Comparison of ENCODE assay signal across 1 cellular context in the genomic region with DNA sequence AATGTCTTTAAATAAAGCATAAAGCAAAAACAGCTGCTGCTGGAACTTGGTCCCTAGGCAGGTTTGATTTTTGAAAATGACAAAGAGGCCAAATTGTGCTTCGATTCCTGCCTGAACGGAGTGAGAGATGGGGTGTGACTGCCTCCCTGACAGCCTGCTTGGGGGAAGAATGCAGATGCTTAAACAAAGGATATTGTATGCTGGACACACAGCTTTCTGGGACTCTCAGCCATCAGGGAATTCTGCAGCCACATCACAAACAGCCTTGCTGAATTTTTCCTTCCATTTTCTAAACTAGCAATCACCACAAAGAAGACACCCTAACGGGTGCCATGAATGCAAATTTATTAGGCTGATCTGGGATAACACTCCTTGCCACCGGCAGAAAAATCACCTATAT.
TF ChIP-seq lines count a peak whose summit lies in the region.

No MANE protein-coding gene starts in this region.

TF ChIP-seq in IMR-90, 13 proteins besides CTCF, POLR2A, EP300 and RAD21 (continued from another document):
- TF ChIP-seq, protein P1, sequence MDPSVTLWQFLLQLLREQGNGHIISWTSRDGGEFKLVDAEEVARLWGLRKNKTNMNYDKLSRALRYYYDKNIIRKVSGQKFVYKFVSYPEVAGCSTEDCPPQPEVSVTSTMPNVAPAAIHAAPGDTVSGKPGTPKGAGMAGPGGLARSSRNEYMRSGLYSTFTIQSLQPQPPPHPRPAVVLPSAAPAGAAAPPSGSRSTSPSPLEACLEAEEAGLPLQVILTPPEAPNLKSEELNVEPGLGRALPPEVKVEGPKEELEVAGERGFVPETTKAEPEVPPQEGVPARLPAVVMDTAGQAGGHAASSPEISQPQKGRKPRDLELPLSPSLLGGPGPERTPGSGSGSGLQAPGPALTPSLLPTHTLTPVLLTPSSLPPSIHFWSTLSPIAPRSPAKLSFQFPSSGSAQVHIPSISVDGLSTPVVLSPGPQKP (IDR thresholded peaks at IDR 0.05; ENCODE audit: borderline replicate concordance, low read depth, low read length) = no peak
- no peak for TF ChIP-seq NFE2L2 (IDR thresholded peaks at IDR 0.05; ENCODE audit: low read depth, low read length)
- no peak for TF ChIP-seq SMC3 (IDR thresholded peaks at IDR 0.05; ENCODE audit: low read depth, low read length)
- no peak for TF ChIP-seq BHLHE40 (IDR thresholded peaks at IDR 0.05; ENCODE audit: low read depth, low read length)
- TF ChIP-seq CEBPB (IDR thresholded peaks at IDR 0.05; ENCODE audit: low read depth, low read length) = no peak
